1 cellular context compared by ENCODE assay signal in genomic region chr9:136220017-136220729, GRCh38.
TF ChIP-seq lines count a peak whose summit lies in the region.

No MANE protein-coding gene starts in this region.

TF ChIP-seq in SK-N-SH, 30 proteins besides CTCF, POLR2A, EP300 and RAD21 (continued from another document):
- no peak for TF ChIP-seq ZBTB33 (IDR thresholded peaks at IDR 0.05; ENCODE audit: borderline replicate concordance, low read depth)
- no peak for TF ChIP-seq NRF1 (IDR thresholded peaks at IDR 0.05; ENCODE audit: low read depth, low read length)
- TF ChIP-seq PBX3 (IDR thresholded peaks at IDR 0.05) = no peak
- TF ChIP-seq IRF3 (IDR thresholded peaks at IDR 0.05; ENCODE audit: low read depth, low read length) = no peak
- TF ChIP-seq MXI1 (IDR thresholded peaks at IDR 0.05; ENCODE audit: low read depth, low read length) = no peak
- no peak for TF ChIP-seq USF2 (IDR thresholded peaks at IDR 0.05; ENCODE audit: borderline replicate concordance, low read depth, low read length)
- no peak for TF ChIP-seq TEAD4 (IDR thresholded peaks at IDR 0.05; ENCODE audit: borderline replicate concordance, insufficient read depth)
TF ChIP-seq in SK-N-SH: peak in this region for 0.
